15 cellular contexts compared by ENCODE assay signal in genomic region chr3:61117045-61117898, GRCh38.
A peak's percentile ranks its signal among the peaks of the same experiment; 100 is the strongest.
DNase-seq lines count a peak whose midpoint lies in the region; TF ChIP-seq lines count a peak whose summit lies in the region.
"Had no signal": no experiment of that assay in that cellular context is flagged by ENCODE, and none has a peak within 500 bp of the region (broad histone marks: within the 10 kb centered on the region; RNA-seq: fewer than 3 reads in every experiment).

No MANE protein-coding gene starts in this region.

- no peaks in the 10 kb centered on the region for H3K27me3 ChIP-seq in liver (ENCODE audit: control insufficient read depth in 4 of 4, insufficient read depth in 4 of 4, low read length in 3 of 4)

- H3K9me3 ChIP-seq in liver (ENCODE audit: control insufficient read depth in 4 of 4, low read length in 3 of 4) = no peaks in the 10 kb centered on the region

- in situ Hi-C loops in GM13976 (cut with MboI; ENCODE audit: low sequenced_read_pairs, unreplicated experiment) = no loop called here

- H3K4me3 ChIP-seq in LNCaP clone FGC (ENCODE audit: low read depth, low read length) (no peak overlapping the region), liver (ENCODE audit: low read depth in 1 of 3, low read length in 3 of 3) (no peak overlapping the region)

- no peaks in the 10 kb centered on the region for H3K27me3 Mint-ChIP-seq in activated naive CD4-positive, alpha-beta T cell treated with anti-CD3 and anti-CD28 coated beads for 36 hours (ENCODE audit: low read depth)
- H3K27me3 Mint-ChIP-seq: T-cell had no signal

- H3K4me3 Mint-ChIP-seq in activated naive CD4-positive, alpha-beta T cell treated with anti-CD3 and anti-CD28 coated beads for 36 hours = no peak overlapping the region
- H3K4me3 Mint-ChIP-seq: CD8-positive, alpha-beta T cell; H9; T-cell had no signal

- H3K9me3 Mint-ChIP-seq in activated naive CD4-positive, alpha-beta T cell treated with anti-CD3 and anti-CD28 coated beads for 36 hours = peaks cover 1% of the 10 kb centered on the region

- H3K4me1 Mint-ChIP-seq in activated naive CD4-positive, alpha-beta T cell treated with anti-CD3 and anti-CD28 coated beads for 36 hours (ENCODE audit: low read depth) = peaks cover 4% of the 10 kb centered on the region
- H3K4me1 Mint-ChIP-seq: H9 had no signal

- no peak overlapping the region for H3K27ac Mint-ChIP-seq in activated naive CD4-positive, alpha-beta T cell treated with anti-CD3 and anti-CD28 coated beads for 36 hours
- H3K27ac Mint-ChIP-seq: CD8-positive, alpha-beta T cell; H9; T-cell had no signal

- H3K36me3 Mint-ChIP-seq in activated naive CD4-positive, alpha-beta T cell treated with anti-CD3 and anti-CD28 coated beads for 36 hours (ENCODE audit: low read depth) = peaks cover 6% of the 10 kb centered on the region

- no peak for TF ChIP-seq CTCF in LNCaP clone FGC (IDR thresholded peaks at IDR 0.05; ENCODE audit: control insufficient read depth, extremely low read depth, insufficient read depth)
- TF ChIP-seq CTCF in liver (IDR thresholded peaks at IDR 0.05; ENCODE audit: low read depth, low read length, missing input control) = no peak
- TF ChIP-seq CTCF in GM13976 (IDR thresholded peaks at IDR 0.05; ENCODE audit: borderline replicate concordance, control extremely low read depth, extremely low read depth, insufficient read depth, missing control alignments) = no peak

- peaks cover 1 to 13% (median 5%) of the 10 kb centered on the region in 4 donors for H3K4me1 ChIP-seq in liver (ENCODE audit: control insufficient read depth in 4 of 4, insufficient read depth in 4 of 4, low read length in 3 of 4)

- peak; percentile 41 to 63 for TF ChIP-seq RAD21 in liver (IDR thresholded peaks at IDR 0.05)

- intact Hi-C loops in activated naive CD4-positive, alpha-beta T cell treated with anti-CD3 and anti-CD28 coated beads for 36 hours (cut with micrococcal nuclease) = no loop called here

- 51% methylated on average over 7 of the region's 7 CpGs for WGBS in liver

- no peak overlapping the region for H3K9ac ChIP-seq in liver (ENCODE audit: low read depth in 1 of 2, low read length in 2 of 2)

- DNase-seq in LNCaP clone FGC (ENCODE audit: low read depth) = peak; percentile 37
- DNase-seq in NCI-H2029 (lab: John Stamatoyannopoulos, UW) = peak; percentile 31
- peak; percentile 86 for DNase-seq in NCI-H748 treated with DMSO at 0.1 percent for 48 hours (lab: John Stamatoyannopoulos, UW)
- DNase-seq in GM13976 (ENCODE audit: low spot score) = no peak
- DNase-seq in NCI-H2171 treated with DMSO at 0.1 percent for 48 hours (lab: John Stamatoyannopoulos, UW) = no peak
- no peak for DNase-seq in activated naive CD4-positive, alpha-beta T cell treated with anti-CD3 and anti-CD28 coated beads for 36 hours
- DNase-seq: CD8-positive, alpha-beta T cell; DMS 273 treated with DMSO at 0.1 percent for 48 hours; H9; Karpas-422; NCI-H1694; NCI-H446; T-cell had no signal

- CTCF ChIA-PET in activated naive CD4-positive, alpha-beta T cell treated with anti-CD3 and anti-CD28 coated beads for 36 hours (lab: Charles Lee) = no interaction called here

- no peak overlapping the region for H3K27ac ChIP-seq in liver (ENCODE audit: low read depth in 1 of 2, low read length in 2 of 2)
- H3K27ac ChIP-seq: RWPE1 had no signal

- H3K36me3 ChIP-seq in liver (ENCODE audit: control insufficient read depth in 4 of 4, insufficient read depth in 3 of 4, low read depth in 1 of 4, low read length in 3 of 4) = no peaks in the 10 kb centered on the region

TF ChIP-seq in liver, 16 proteins besides CTCF, POLR2A, EP300 and RAD21:
- TF ChIP-seq, protein P1, sequence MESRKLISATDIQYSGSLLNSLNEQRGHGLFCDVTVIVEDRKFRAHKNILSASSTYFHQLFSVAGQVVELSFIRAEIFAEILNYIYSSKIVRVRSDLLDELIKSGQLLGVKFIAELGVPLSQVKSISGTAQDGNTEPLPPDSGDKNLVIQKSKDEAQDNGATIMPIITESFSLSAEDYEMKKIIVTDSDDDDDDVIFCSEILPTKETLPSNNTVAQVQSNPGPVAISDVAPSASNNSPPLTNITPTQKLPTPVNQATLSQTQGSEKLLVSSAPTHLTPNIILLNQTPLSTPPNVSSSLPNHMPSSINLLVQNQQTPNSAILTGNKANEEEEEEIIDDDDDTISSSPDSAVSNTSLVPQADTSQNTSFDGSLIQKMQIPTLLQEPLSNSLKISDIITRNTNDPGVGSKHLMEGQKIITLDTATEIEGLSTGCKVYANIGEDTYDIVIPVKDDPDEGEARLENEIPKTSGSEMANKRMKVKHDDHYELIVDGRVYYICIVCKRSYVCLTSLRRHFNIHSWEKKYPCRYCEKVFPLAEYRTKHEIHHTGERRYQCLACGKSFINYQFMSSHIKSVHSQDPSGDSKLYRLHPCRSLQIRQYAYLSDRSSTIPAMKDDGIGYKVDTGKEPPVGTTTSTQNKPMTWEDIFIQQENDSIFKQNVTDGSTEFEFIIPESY (IDR thresholded peaks at IDR 0.05) = no peak
- TF ChIP-seq ATF3 (IDR thresholded peaks at IDR 0.05) (no peak), HNF4A (conservative IDR thresholded peaks at IDR 0.05) (peak; percentile 51 to 61), RXRA (IDR thresholded peaks at IDR 0.05) (peak; percentile 39 to 43), FOXA1 (IDR thresholded peaks at IDR 0.05) (peak; percentile 11), GABPA (IDR thresholded peaks at IDR 0.05 in 1 of 2, conservative IDR thresholded peaks at IDR 0.05 in 1 of 2) (no peak), SP1 (IDR thresholded peaks at IDR 0.05) (peak; percentile 17), JUND (IDR thresholded peaks at IDR 0.05) (peak in 1 of 2 donors; percentile 14)

Comparison
In these comparisons a context has a peak if more than half of its experiments do, and no peak if none do; other contexts are left out.
1. DNase-seq: peak in LNCaP clone FGC (single experiment), NCI-H2029 (single experiment) and NCI-H748 treated with DMSO at 0.1 percent for 48 hours (single experiment); none in GM13976 (single experiment), NCI-H2171 treated with DMSO at 0.1 percent for 48 hours (single experiment) and activated naive CD4-positive, alpha-beta T cell treated with anti-CD3 and anti-CD28 coated beads for 36 hours (single experiment).